20 cellular contexts compared by ENCODE assay signal in the genomic region with DNA sequence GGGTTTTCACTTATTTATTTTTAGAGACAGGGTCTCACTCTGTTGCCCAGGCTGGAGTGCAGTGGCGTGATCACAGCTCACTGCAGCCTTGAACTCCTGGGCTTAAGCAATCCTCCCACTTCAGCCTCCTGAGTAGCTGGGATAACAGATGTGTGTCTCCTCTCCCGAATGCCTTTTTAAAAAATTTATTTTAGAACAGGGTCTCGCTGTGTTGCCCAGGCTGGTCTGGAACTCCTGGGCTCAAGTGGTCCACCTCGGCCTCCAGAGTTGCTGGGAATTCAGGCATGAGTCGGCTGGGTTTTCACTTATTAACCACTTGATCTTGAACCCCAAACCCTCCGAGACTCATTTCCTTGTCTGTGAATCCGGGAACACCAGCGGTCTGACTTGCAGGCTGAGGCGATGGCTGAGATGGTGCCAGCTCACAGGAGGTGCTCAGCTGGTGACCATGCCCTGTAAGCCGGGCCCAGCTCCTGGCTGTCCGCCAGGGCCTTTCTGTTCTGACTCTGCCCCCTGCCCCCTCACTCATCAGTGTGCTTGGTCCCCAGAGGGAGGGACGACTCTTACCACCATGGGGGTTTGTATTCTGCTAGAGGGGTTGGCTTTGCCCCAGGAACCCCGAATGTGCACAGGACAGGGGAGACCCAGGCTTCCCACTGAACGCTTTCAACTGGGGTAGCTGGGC. TPM values are rescaled to one million over a fixed set of nuclear protein-coding genes. Genes with fewer than 3 reads are reported as not detected.
DNase-seq lines count a peak whose midpoint lies in the region; TF ChIP-seq lines count a peak whose summit lies in the region.
"Had no signal": no experiment of that assay in that cellular context is flagged by ENCODE, and none has a peak within 500 bp of the region (broad histone marks: within the 10 kb centered on the region; RNA-seq: fewer than 3 reads in every experiment).

No MANE protein-coding gene starts in this region.

- no peak for TF ChIP-seq POLR2A in sigmoid colon (IDR thresholded peaks at IDR 0.05)

- no peak for TF ChIP-seq CTCF in sigmoid colon (IDR thresholded peaks at IDR 0.05)

- H3K36me3 ChIP-seq in sigmoid colon: no peaks in the 10 kb centered on the region
- H3K36me3 ChIP-seq: heart left ventricle, tibial nerve had no signal

- WGBS in sigmoid colon, 2 donors: 62 to 78% methylated on average over 14 of the region's 14 CpGs

- peaks cover 0 to 11% (median 4%) of the 10 kb centered on the region in 4 donors for H3K4me1 ChIP-seq in sigmoid colon

- H3K4me3 ChIP-seq in sigmoid colon: no peak overlapping the region
- H3K4me3 ChIP-seq: PC-9 had no signal

- H3K27ac ChIP-seq in sigmoid colon: no peak overlapping the region
- H3K27ac ChIP-seq: heart left ventricle, PC-9, tibial nerve had no signal

- intact Hi-C loops in sigmoid colon (cut with DNase I): no loop called here

- TF ChIP-seq EP300 in sigmoid colon (IDR thresholded peaks at IDR 0.05): no peak

- peak; percentile 31 for DNase-seq in NCI-H2227 (lab: John Stamatoyannopoulos, UW; ENCODE audit: unreplicated experiment)
- no peak for DNase-seq in NCI-H2227 treated with DMSO at 0.1 percent for 48 hours (lab: John Stamatoyannopoulos, UW)
- peak; percentile 6 for DNase-seq in M059J (ENCODE audit: low read depth)
- peak; percentile 50 for DNase-seq in kidney tubule cell (ENCODE audit: low spot score)
- DNase-seq in sigmoid colon: peak; percentile 66
- DNase-seq in HCEC 1CT: no peak
- no peak for DNase-seq in DMS53 treated with DMSO at 0.1 percent for 48 hours (lab: John Stamatoyannopoulos, UW; ENCODE audit: unreplicated experiment)
- no peak for DNase-seq in activated CD8-positive, alpha-beta memory T cell treated with anti-CD3 and anti-CD28 coated beads, Interleukin-2, amount 50 U/mL, for 4 hours
- DNase-seq: activated CD4-positive, alpha-beta T cell treated with anti-CD3 and anti-CD28 coated beads, Interleukin-2, amount 50 U/mL, for 4 hours; activated naive CD8-positive, alpha-beta T cell treated with anti-CD3 and anti-CD28 coated beads for 36 hours; activated T-cell treated with anti-CD3 and anti-CD28 coated beads, Interleukin-2, amount 50 U/mL, for 4 hours; CD4-positive, alpha-beta memory T cell; EL; MM.1S; stimulated activated CD4-positive, alpha-beta T cell treated with anti-CD3 and anti-CD28 coated beads, Interleukin-12 subunit alpha, Interleukin-12 subunit beta, amount 100 ng/mL, for 4 hours had no signal

- peaks cover 0 to 7% (median 2%) of the 10 kb centered on the region in 4 donors for H3K9me3 ChIP-seq in sigmoid colon

- H3K27me3 ChIP-seq in sigmoid colon: peaks cover 0 to 57% (median 19%) of the 10 kb centered on the region in 3 donors

RNA-seq across cellular contexts. Expression of a gene that starts 22.6 kb away (rescaled TPM):
- not detected in 2 replicates for total RNA-seq in M059J (2014; rRNA removed; shearing (Covaris generic))
- 1 to 10 TPM in 2 of 4 donors, under 1 TPM in 1, not detected in 1; 0.66 to 3.4 (median 2.9) TPM for total RNA-seq in sigmoid colon
- 10 to 100 TPM in 2 of 3 donors, 1 to 10 TPM in 1; 5.0 to 37.2 (median 14.8) TPM for polyA plus RNA-seq in sigmoid colon
- total RNA-seq: osteocyte had no signal
- polyA plus RNA-seq: keratinocyte had no signal

RNA-seq across cellular contexts. Expression of a gene that starts 23.6 kb away (rescaled TPM):
- 12.9 and 17.2 TPM in 2 replicates for total RNA-seq in M059J (2014; rRNA removed; shearing (Covaris generic))
- 10 to 100 TPM in 3 of 4 donors, 1 to 10 TPM in 1; 8.6 to 18.2 (median 15.3) TPM for total RNA-seq in sigmoid colon
- polyA plus RNA-seq in sigmoid colon: 10 to 100 TPM; 28.2 to 53.2 (median 42.1) TPM

RNA-seq across cellular contexts. Expression of a gene that starts 54.0 kb away (rescaled TPM):
- 4.6 and 13.9 TPM in 2 replicates for total RNA-seq in M059J (2014; rRNA removed; shearing (Covaris generic))
- 10 to 100 TPM; 37.5 to 73.4 (median 60.4) TPM for total RNA-seq in sigmoid colon
- 100 to 1,000 TPM in 1 of 3 donors, 10 to 100 TPM in 2; 53.5 to 185 (median 64.7) TPM for polyA plus RNA-seq in sigmoid colon

Comparison
In these comparisons a context has a peak if more than half of its experiments do, and no peak if none do; other contexts are left out.
1. DNase-seq: peak in NCI-H2227 (single experiment), M059J (single experiment), kidney tubule cell (single experiment) and sigmoid colon (single experiment); none in NCI-H2227 treated with DMSO at 0.1 percent for 48 hours (single experiment), HCEC 1CT (single experiment), DMS53 treated with DMSO at 0.1 percent for 48 hours (single experiment) and activated CD8-positive, alpha-beta memory T cell treated with anti-CD3 and anti-CD28 coated beads, Interleukin-2, amount 50 U/mL, for 4 hours (single experiment).